ENCODE assay signal across 19 cellular contexts in the genomic region with DNA sequence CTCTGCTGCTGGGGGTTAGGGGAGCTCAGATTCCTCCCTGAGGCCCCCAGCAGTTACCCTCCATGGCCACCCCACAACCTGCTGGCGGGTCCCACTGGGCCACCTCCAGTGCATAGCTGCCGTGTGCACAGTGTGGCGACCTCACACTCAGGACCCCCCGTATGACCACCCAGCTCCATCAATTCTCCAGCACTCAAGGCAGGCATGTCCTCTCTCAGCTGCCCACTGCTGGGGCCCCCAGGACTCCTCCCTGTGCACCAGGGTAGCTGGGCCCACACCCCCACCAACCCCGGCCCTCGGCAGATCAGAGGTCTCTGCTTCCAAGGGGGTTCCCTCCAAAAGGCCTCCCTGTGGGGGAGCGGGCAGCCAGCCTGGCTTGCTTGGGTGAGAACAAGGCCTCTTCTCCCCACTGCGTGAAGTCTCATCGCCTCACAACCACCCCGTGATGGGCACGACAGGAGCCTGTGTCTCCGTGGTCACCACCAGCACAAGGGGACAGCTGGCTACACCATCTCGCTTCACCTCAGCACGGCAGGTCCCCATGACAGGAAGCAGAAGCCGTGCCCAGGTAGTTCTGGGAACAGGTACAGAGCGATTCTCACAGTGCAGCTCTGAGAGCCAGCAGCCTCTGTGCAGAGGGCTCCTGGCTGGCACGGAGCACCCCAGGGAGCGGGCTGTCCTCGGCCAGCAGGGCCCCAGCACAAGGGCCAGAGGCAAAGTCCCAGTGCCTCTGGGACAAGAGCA. TPM values are rescaled to one million over a fixed set of nuclear protein-coding genes. Genes with fewer than 3 reads are reported as not detected.
DNase-seq lines count a peak whose midpoint lies in the region; ATAC-seq, FAIRE-seq and TF ChIP-seq lines count a peak whose summit lies in the region.
"Had no signal": no experiment of that assay in that cellular context is flagged by ENCODE, and none has a peak within 500 bp of the region (broad histone marks: within the 10 kb centered on the region; RNA-seq: fewer than 3 reads in every experiment).

No MANE protein-coding gene starts in this region.

- no peaks in the 10 kb centered on the region for H3K9me3 Mint-ChIP-seq in activated CD4-positive, alpha-beta memory T cell treated with anti-CD3 and anti-CD28 coated beads, Interleukin-2, amount 10 ng/mL, durations not matched to agents 7 days and 5 days
- no peaks in the 10 kb centered on the region for H3K9me3 Mint-ChIP-seq in activated CD4-positive, alpha-beta memory T cell treated with anti-CD3 and anti-CD28 coated beads for 36 hours
- H3K9me3 Mint-ChIP-seq in endothelial cell (ENCODE audit: unreplicated experiment) = no peaks in the 10 kb centered on the region
- H3K9me3 Mint-ChIP-seq: activated CD4-positive, alpha-beta T cell treated with anti-CD3 and anti-CD28 coated beads, Interleukin-2, amount 10 ng/mL, durations not matched to agents 24 days and 14 days had no signal

- POLR2A ChIA-PET in activated CD4-positive, alpha-beta memory T cell treated with anti-CD3 and anti-CD28 coated beads, Interleukin-2, amount 10 ng/mL, durations not matched to agents 7 days and 5 days (lab: Charles Lee) = no interaction called here
- POLR2A ChIA-PET in activated CD4-positive, alpha-beta memory T cell treated with anti-CD3 and anti-CD28 coated beads for 36 hours (lab: Charles Lee) = no interaction called here

- peak overlapping the region; percentile 30 for H3K27ac ChIP-seq in skeletal muscle tissue (ENCODE audit: low read depth, low read length)
- H3K27ac ChIP-seq: A549, psoas muscle had no signal

- H3K9me3 ChIP-seq in skeletal muscle tissue (ENCODE audit: control insufficient read depth in 3 of 3, low read length in 3 of 3) = no peaks in the 10 kb centered on the region
- H3K9me3 ChIP-seq: A549, esophagus muscularis mucosa, psoas muscle had no signal

- H3K27me3 Mint-ChIP-seq in activated CD4-positive, alpha-beta memory T cell treated with anti-CD3 and anti-CD28 coated beads, Interleukin-2, amount 10 ng/mL, durations not matched to agents 7 days and 5 days = no peaks in the 10 kb centered on the region
- no peaks in the 10 kb centered on the region for H3K27me3 Mint-ChIP-seq in activated CD4-positive, alpha-beta memory T cell treated with anti-CD3 and anti-CD28 coated beads for 36 hours
- H3K27me3 Mint-ChIP-seq in endothelial cell (ENCODE audit: unreplicated experiment) = peaks cover 10% of the 10 kb centered on the region

- H3K4me1 ChIP-seq in skeletal muscle tissue (ENCODE audit: control insufficient read depth in 3 of 3, insufficient read depth in 3 of 3, low read length in 3 of 3) = peaks cover 5 to 23% (median 12%) of the 10 kb centered on the region in 3 donors
- H3K4me1 ChIP-seq: A549 had no signal

- DNase-seq in activated CD4-positive, alpha-beta memory T cell treated with anti-CD3 and anti-CD28 coated beads, Interleukin-2, amount 10 ng/mL, durations not matched to agents 7 days and 5 days = peak; percentile 14
- no peak for DNase-seq in activated CD4-positive, alpha-beta memory T cell treated with anti-CD3 and anti-CD28 coated beads for 36 hours
- DNase-seq in H54 (ENCODE audit: insufficient read length, low spot score) = peak; percentile 0
- DNase-seq in endothelial cell (ENCODE audit: low spot score) = peak; percentile 3
- no peak for DNase-seq in AG08395 (ENCODE audit: low spot score)
- DNase-seq in UCSD-AML1 (lab: John Stamatoyannopoulos, UW; ENCODE audit: unreplicated experiment) = no peak
- DNase-seq: amygdala; cortex of kidney; IMR-90; NCI-H1048; NCI-H2171; SHP77 treated with DMSO at 0.1 percent for 48 hours; stimulated activated CD4-positive, alpha-beta T cell treated with anti-CD3 and anti-CD28 coated beads, Interleukin-15, amount 100 ng/mL, for 24 hours had no signal

- FAIRE-seq in H54 (lab: Jason Lieb, UNC) = no peak
- FAIRE-seq: A549 had no signal

- ATAC-seq in GM18909 (IDR thresholded peaks at IDR 0.05; ENCODE audit: poor library complexity, unreplicated experiment) = no peak
- ATAC-seq: A549 had no signal

- H3K4me3 ChIP-seq in skeletal muscle tissue (ENCODE audit: low read length in 3 of 3) = no peak overlapping the region
- H3K4me3 ChIP-seq: A549, esophagus muscularis mucosa, psoas muscle had no signal

- TF ChIP-seq CTCF in endothelial cell (IDR thresholded peaks at IDR 0.05; ENCODE audit: unreplicated experiment) = no peak

- no peaks in the 10 kb centered on the region for H3K27me3 ChIP-seq in skeletal muscle tissue (ENCODE audit: control insufficient read depth in 3 of 3, insufficient read depth in 3 of 3, low read length in 3 of 3)
- H3K27me3 ChIP-seq: esophagus muscularis mucosa had no signal

- peaks cover 28 to 34% (median 32%) of the 10 kb centered on the region in 3 donors for H3K36me3 ChIP-seq in skeletal muscle tissue (ENCODE audit: control insufficient read depth in 3 of 3, insufficient read depth in 3 of 3, low read length in 3 of 3)

- intact Hi-C loops in activated CD4-positive, alpha-beta memory T cell treated with anti-CD3 and anti-CD28 coated beads for 36 hours (cut with micrococcal nuclease) = loop anchor here (10.0 kb wide), 2 partner anchors 288 to 688 kb away; a partner anchor contains a TSS

- CTCF ChIA-PET in activated CD4-positive, alpha-beta memory T cell treated with anti-CD3 and anti-CD28 coated beads, Interleukin-2, amount 10 ng/mL, durations not matched to agents 7 days and 5 days (lab: Charles Lee) = interaction anchor here (1.3 kb wide), 1 partner anchor 195 kb away, joined by 3 read pairs; no protein-coding TSS in a partner anchor
- CTCF ChIA-PET in activated CD4-positive, alpha-beta memory T cell treated with anti-CD3 and anti-CD28 coated beads for 36 hours (lab: Charles Lee) = interaction anchor here (0.6 kb wide), 1 partner anchor 34 kb away, joined by 3 read pairs; no protein-coding TSS in a partner anchor

- peak overlapping the region in 1 of 3 donors; percentile 16 for H3K9ac ChIP-seq in skeletal muscle tissue (ENCODE audit: low read depth in 1 of 3, low read length in 3 of 3)

- H3K27ac Mint-ChIP-seq in activated CD4-positive, alpha-beta memory T cell treated with anti-CD3 and anti-CD28 coated beads, Interleukin-2, amount 10 ng/mL, durations not matched to agents 7 days and 5 days = no peak overlapping the region
- no peak overlapping the region for H3K27ac Mint-ChIP-seq in activated CD4-positive, alpha-beta memory T cell treated with anti-CD3 and anti-CD28 coated beads for 36 hours
- H3K27ac Mint-ChIP-seq in endothelial cell (ENCODE audit: unreplicated experiment) = no peak overlapping the region

- H3K4me1 Mint-ChIP-seq in activated CD4-positive, alpha-beta memory T cell treated with anti-CD3 and anti-CD28 coated beads, Interleukin-2, amount 10 ng/mL, durations not matched to agents 7 days and 5 days = peaks cover 24% of the 10 kb centered on the region
- peaks cover 16% of the 10 kb centered on the region for H3K4me1 Mint-ChIP-seq in activated CD4-positive, alpha-beta memory T cell treated with anti-CD3 and anti-CD28 coated beads for 36 hours (ENCODE audit: low read depth)
- H3K4me1 Mint-ChIP-seq in endothelial cell (ENCODE audit: unreplicated experiment) = peaks cover 6% of the 10 kb centered on the region

- no peak for TF ChIP-seq POLR2A in H54 (IDR thresholded peaks at IDR 0.05; ENCODE audit: low read depth, low read length)

- H3K4me3 Mint-ChIP-seq in activated CD4-positive, alpha-beta memory T cell treated with anti-CD3 and anti-CD28 coated beads, Interleukin-2, amount 10 ng/mL, durations not matched to agents 7 days and 5 days = no peak overlapping the region
- H3K4me3 Mint-ChIP-seq in activated CD4-positive, alpha-beta memory T cell treated with anti-CD3 and anti-CD28 coated beads for 36 hours = no peak overlapping the region
- no peak overlapping the region for H3K4me3 Mint-ChIP-seq in endothelial cell (ENCODE audit: unreplicated experiment)
- H3K4me3 Mint-ChIP-seq: activated CD4-positive, alpha-beta T cell treated with anti-CD3 and anti-CD28 coated beads, Interleukin-2, amount 10 ng/mL, durations not matched to agents 24 days and 14 days had no signal

- H3K36me3 Mint-ChIP-seq in activated CD4-positive, alpha-beta memory T cell treated with anti-CD3 and anti-CD28 coated beads, Interleukin-2, amount 10 ng/mL, durations not matched to agents 7 days and 5 days (ENCODE audit: low read depth) = peaks cover under 1% of the 10 kb centered on the region
- no peaks in the 10 kb centered on the region for H3K36me3 Mint-ChIP-seq in activated CD4-positive, alpha-beta memory T cell treated with anti-CD3 and anti-CD28 coated beads for 36 hours
- peaks cover 16% of the 10 kb centered on the region for H3K36me3 Mint-ChIP-seq in endothelial cell (ENCODE audit: low read depth, unreplicated experiment)

RNA-seq across cellular contexts. Expression of a gene that starts 4.6 kb away (rescaled TPM):
- 10 to 100 TPM; 27.1 to 27.4 TPM for total RNA-seq in activated CD4-positive, alpha-beta memory T cell treated with anti-CD3 and anti-CD28 coated beads, Interleukin-2, amount 10 ng/mL, durations not matched to agents 7 days and 5 days
- 10 to 100 TPM; 20.2 to 20.3 TPM for total RNA-seq in activated CD4-positive, alpha-beta memory T cell treated with anti-CD3 and anti-CD28 coated beads for 36 hours
- total RNA-seq in endothelial cell (ENCODE audit: unreplicated experiment) (16.2 TPM), skeletal muscle tissue (6.8 TPM)

RNA-seq across cellular contexts. Expression of a gene that starts 4.6 kb away (rescaled TPM):
- total RNA-seq in activated CD4-positive, alpha-beta memory T cell treated with anti-CD3 and anti-CD28 coated beads, Interleukin-2, amount 10 ng/mL, durations not matched to agents 7 days and 5 days = 1 to 10 TPM; 3.3 to 4.0 TPM
- total RNA-seq in activated CD4-positive, alpha-beta memory T cell treated with anti-CD3 and anti-CD28 coated beads for 36 hours = 1 to 10 TPM; 2.7 to 4.0 TPM
- total RNA-seq in endothelial cell (ENCODE audit: unreplicated experiment) (2.5 TPM), skeletal muscle tissue (4.2 TPM)

RNA-seq across cellular contexts. Expression of a gene that starts 15.4 kb away (rescaled TPM):
- total RNA-seq in activated CD4-positive, alpha-beta memory T cell treated with anti-CD3 and anti-CD28 coated beads, Interleukin-2, amount 10 ng/mL, durations not matched to agents 7 days and 5 days = 10 to 100 TPM; 26.9 to 29.6 TPM
- 1 to 10 TPM; 3.6 to 4.9 TPM for total RNA-seq in activated CD4-positive, alpha-beta memory T cell treated with anti-CD3 and anti-CD28 coated beads for 36 hours
- total RNA-seq in endothelial cell (ENCODE audit: unreplicated experiment) (93.5 TPM), skeletal muscle tissue (21.4 TPM)

Comparison
In these comparisons a context has a peak if more than half of its experiments do, and no peak if none do; other contexts are left out.
1. DNase-seq: peak in activated CD4-positive, alpha-beta memory T cell treated with anti-CD3 and anti-CD28 coated beads, Interleukin-2, amount 10 ng/mL, durations not matched to agents 7 days and 5 days (single experiment), H54 (single experiment) and endothelial cell (single experiment); none in activated CD4-positive, alpha-beta memory T cell treated with anti-CD3 and anti-CD28 coated beads for 36 hours (single experiment), AG08395 (single experiment) and UCSD-AML1 (single experiment).